ENCODE assay signal across 8 cellular contexts in genomic region chr6:149318581-149319286, GRCh38. TPM values are rescaled to one million over a fixed set of nuclear protein-coding genes. Genes with fewer than 3 reads are reported as not detected.
DNase-seq lines count a peak whose midpoint lies in the region; ATAC-seq, FAIRE-seq and TF ChIP-seq lines count a peak whose summit lies in the region.

No MANE protein-coding gene starts in this region.

- H3K9ac ChIP-seq in H1 (replicated peaks in 1 of 4; ENCODE audit: extremely low read depth in 1 of 4, low read depth in 3 of 4, low read length in 3 of 4) = peak overlapping the region; percentile 4 to 85 (median 72); a peak in 5 of 7 replicates

- no peak for TF ChIP-seq RAD21 in H1 (IDR thresholded peaks at IDR 0.05 in 1 of 2, conservative IDR thresholded peaks at IDR 0.05 in 1 of 2; ENCODE audit: low read depth in 2 of 2, low read length in 2 of 2)

- peaks cover 3 to 7% of the 10 kb centered on the region in 2 experiments for H4K20me1 ChIP-seq in H1 (replicated peaks in 1 of 2; ENCODE audit: control insufficient read depth in 1 of 2, insufficient read depth in 2 of 2, low read length in 2 of 2)

- no peak overlapping the region for H2BK120ac ChIP-seq in H1 (replicated peaks; ENCODE audit: low read depth, low read length)

- H3K4me1 Mint-ChIP-seq in activated naive CD4-positive, alpha-beta T cell treated with anti-CD3 and anti-CD28 coated beads for 36 hours (ENCODE audit: low read depth) = peaks cover 48% of the 10 kb centered on the region
- peaks cover 40 to 41% of the 10 kb centered on the region in 2 donors for H3K4me1 Mint-ChIP-seq in natural killer cell

- H3K27me3 ChIP-seq in SJCRH30 (no peaks in the 10 kb centered on the region), H1 (replicated peaks in 1 of 4; ENCODE audit: control insufficient read depth in 3 of 4, extremely low read depth in 1 of 4, insufficient read depth in 3 of 4, low read length in 3 of 4) (no peaks in the 10 kb centered on the region)

- H4K91ac ChIP-seq in H1 (replicated peaks; ENCODE audit: insufficient read length, low read length) = no peak overlapping the region

- TF ChIP-seq EP300 in H1 (IDR thresholded peaks at IDR 0.05; ENCODE audit: borderline replicate concordance in 1 of 2, low read depth in 2 of 2, low read length in 2 of 2) = no peak

- intact Hi-C loops in activated naive CD4-positive, alpha-beta T cell treated with anti-CD3 and anti-CD28 coated beads for 36 hours (cut with micrococcal nuclease) = loop anchor here (1.0 to 2.0 kb wide), 14 partner anchors 18 to 286 kb away; partner anchors contain the start of gene ZC3H12D
- intact Hi-C loops in natural killer cell (cut with micrococcal nuclease) = loop anchor here (2.0 to 10.0 kb wide), 4 partner anchors 16 to 754 kb away; partner anchors contain the start of gene UST

- FAIRE-seq in H1 (lab: Jason Lieb, UNC) = peak; percentile 32

- H3K36me3 Mint-ChIP-seq in activated naive CD4-positive, alpha-beta T cell treated with anti-CD3 and anti-CD28 coated beads for 36 hours (ENCODE audit: low read depth) = peaks cover 12% of the 10 kb centered on the region
- no peaks in the 10 kb centered on the region for H3K36me3 Mint-ChIP-seq in natural killer cell

- H3K23ac ChIP-seq in H1 (ENCODE audit: insufficient read length) = no peak overlapping the region

- H3K4me2 ChIP-seq in H1 (ENCODE audit: insufficient read depth in 1 of 2, low read depth in 2 of 2, low read length in 2 of 2) = peak overlapping the region; percentile 84 to 85

- DNase-seq in activated naive CD4-positive, alpha-beta T cell treated with anti-CD3 and anti-CD28 coated beads for 36 hours = no peak
- no peak for DNase-seq in activated naive CD4-positive, alpha-beta T cell treated with Interleukin-2 at 50 U/mL for 16 hours
- DNase-seq in SJCRH30 = peak; percentile 6 to 28
- no peak for DNase-seq in H1 (ENCODE audit: low read depth in 1 of 2, low spot score in 2 of 2)
- DNase-seq in natural killer cell = no peak
- no peak for DNase-seq in Ammon's horn (ENCODE audit: low spot score)
- DNase-seq in effector CD4-positive, alpha-beta T cell = no peak

- H2BK12ac ChIP-seq in H1 (ENCODE audit: low read depth, low read length) = no peak overlapping the region

- WGBS in H1 (ENCODE audit: extremely low coverage in 1 of 2, insufficient coverage in 1 of 2, insufficient read length in 1 of 2, insufficient replicate concordance in 2 of 2, low coverage in 1 of 2, low lambda C conversion rate in 2 of 2, missing lambda C conversion rate in 1 of 2), 2 experiments = 14% methylated on average over 14 of the region's 14 CpGs; no CpG with 5 or more reads in 1 of the 2 experiments

- POLR2A ChIA-PET in H1 (lab: Charles Lee; ENCODE audit: partially characterized antibody) = interaction anchor here (1.4 to 2.7 kb wide), 3 partner anchors 12 to 28 kb away, joined by 3 to 10 read pairs (median 8); no protein-coding TSS in a partner anchor

- no peaks in the 10 kb centered on the region for H3K9me3 Mint-ChIP-seq in activated naive CD4-positive, alpha-beta T cell treated with anti-CD3 and anti-CD28 coated beads for 36 hours
- H3K9me3 Mint-ChIP-seq in natural killer cell = no peaks in the 10 kb centered on the region

- H3K9me3 ChIP-seq in SJCRH30 (replicated peaks) = no peaks in the 10 kb centered on the region
- H3K9me3 ChIP-seq in H1 (ENCODE audit: insufficient read depth in 2 of 2, low read depth in 1 of 2, low read length in 1 of 2) = no peaks in the 10 kb centered on the region

- H3K18ac ChIP-seq in H1 (ENCODE audit: extremely low read depth, low read length) = no peak overlapping the region

- H4K8ac ChIP-seq in H1 (ENCODE audit: extremely low read depth, insufficient read depth, low read length) = no peak overlapping the region

- TF ChIP-seq CTCF in H1 (IDR thresholded peaks at IDR 0.05; ENCODE audit: control extremely low read depth in 1 of 3, insufficient read depth in 1 of 3, low read depth in 1 of 3, low read length in 3 of 3) (no peak), natural killer cell (IDR thresholded peaks at IDR 0.05) (no peak)

- no peak overlapping the region for H2BK5ac ChIP-seq in H1 (ENCODE audit: low read depth, low read length)

- CTCF ChIA-PET in activated naive CD4-positive, alpha-beta T cell treated with anti-CD3 and anti-CD28 coated beads for 36 hours (lab: Charles Lee) = interaction anchor here (1.1 to 1.6 kb wide), 3 partner anchors 15 to 288 kb away, joined by 3 to 4 read pairs (median 3); no protein-coding TSS in a partner anchor
- CTCF ChIA-PET in H1 (lab: Charles Lee; ENCODE audit: partially characterized antibody) = no interaction called here

- H2BK15ac ChIP-seq in H1 (ENCODE audit: low read length) = no peak overlapping the region

- no peak overlapping the region for H2BK20ac ChIP-seq in H1 (ENCODE audit: low read length)

- H3K4me1 ChIP-seq in SJCRH30 (peaks cover 3% of the 10 kb centered on the region; the same call in 1 of the 2 replicates), H1 (replicated peaks in 1 of 4; ENCODE audit: control insufficient read depth in 3 of 4, insufficient read depth in 4 of 4, low read length in 3 of 4) (peaks cover 0 to 2% (median 2%) of the 10 kb centered on the region in 4 experiments; a peak in 3 of 7 replicates)

- H4K5ac ChIP-seq in H1 (ENCODE audit: insufficient read length, low read depth, low read length) = peak overlapping the region; percentile 66

- H3K4me3 Mint-ChIP-seq in activated naive CD4-positive, alpha-beta T cell treated with anti-CD3 and anti-CD28 coated beads for 36 hours = peak overlapping the region; percentile 81
- peak overlapping the region; percentile 93 for H3K4me3 Mint-ChIP-seq in natural killer cell

- H2AFZ ChIP-seq in H1 (ENCODE audit: low read length) = no peak overlapping the region

- H2AK5ac ChIP-seq in H1 (ENCODE audit: low read depth, low read length) = no peak overlapping the region

- H3K4me3 ChIP-seq in SJCRH30 (peak overlapping the region; percentile 100), H1 (ENCODE audit: extremely low read depth in 1 of 4, insufficient read depth in 2 of 4, low read depth in 3 of 4, low read length in 4 of 4) (peak overlapping the region; percentile 42 to 93 (median 75))

- H3K56ac ChIP-seq in H1 (replicated peaks; ENCODE audit: insufficient read length, low read depth, low read length) = peak overlapping the region; percentile 42

- TF ChIP-seq POLR2A in H1 (IDR thresholded peaks at IDR 0.05; ENCODE audit: control extremely low read depth in 1 of 2, low read depth in 2 of 2, low read length in 2 of 2) = no peak

- no peaks in the 10 kb centered on the region for H3K79me1 ChIP-seq in H1 (ENCODE audit: low read depth, low read length)

- peaks cover 11 to 55% of the 10 kb centered on the region in 2 experiments for H3K79me2 ChIP-seq in H1 (ENCODE audit: control insufficient read depth in 1 of 2, insufficient read depth in 2 of 2, low read length in 2 of 2)

- no peaks in the 10 kb centered on the region for H3K36me3 ChIP-seq in SJCRH30
- H3K36me3 ChIP-seq in H1 (ENCODE audit: control insufficient read depth in 2 of 4, insufficient read depth in 4 of 4, low read length in 3 of 4) = no peaks in the 10 kb centered on the region

- H3K4ac ChIP-seq in H1 (replicated peaks; ENCODE audit: insufficient read length, low read depth, low read length) = no peak overlapping the region

- peak overlapping the region; percentile 94 for H3K27ac Mint-ChIP-seq in activated naive CD4-positive, alpha-beta T cell treated with anti-CD3 and anti-CD28 coated beads for 36 hours
- peak overlapping the region; percentile 83 to 92 for H3K27ac Mint-ChIP-seq in natural killer cell

- peak; percentile 12 for ATAC-seq in HG02759 (IDR thresholded peaks at IDR 0.05; ENCODE audit: unreplicated experiment)
- ATAC-seq in natural killer cell = peak in 1 of 3 donors; percentile 6

- no peaks in the 10 kb centered on the region for H3K27me3 Mint-ChIP-seq in activated naive CD4-positive, alpha-beta T cell treated with anti-CD3 and anti-CD28 coated beads for 36 hours (ENCODE audit: low read depth)
- H3K27me3 Mint-ChIP-seq in natural killer cell (ENCODE audit: low read depth in 2 of 2) = no peaks in the 10 kb centered on the region

- no peak overlapping the region for H3K14ac ChIP-seq in H1 (ENCODE audit: insufficient read length)

- no peak overlapping the region for H3K27ac ChIP-seq in SJCRH30
- no peak overlapping the region for H3K27ac ChIP-seq in H1 (ENCODE audit: low read depth, low read length)

- H3K23me2 ChIP-seq in H1 (ENCODE audit: low read depth, low read length) = peaks cover 3% of the 10 kb centered on the region; the same call in 1 of the 2 replicates

TF ChIP-seq in H1, 55 proteins besides CTCF, POLR2A, EP300 and RAD21:
- TF ChIP-seq SIN3A (conservative IDR thresholded peaks at IDR 0.05 in 1 of 2, IDR thresholded peaks at IDR 0.05 in 1 of 2; ENCODE audit: low read depth in 1 of 2, low read length in 2 of 2) (peak in 1 of 2 experiments; percentile 79; a peak in 2 of 4 replicates), SAP30 (IDR thresholded peaks at IDR 0.05; ENCODE audit: insufficient read depth, insufficient replicate concordance, low read length) (peak; percentile 56), BACH1 (IDR thresholded peaks at IDR 0.05; ENCODE audit: low read length) (no peak)

RNA-seq across cellular contexts. Expression of gene TAB2, which starts 1.2 kb away (rescaled TPM):
- total RNA-seq in activated naive CD4-positive, alpha-beta T cell treated with anti-CD3 and anti-CD28 coated beads for 36 hours = 10 to 100 TPM; 62.1 to 66.7 TPM
- 33.8 and 37.6 TPM in 2 replicates for total RNA-seq in SJCRH30 (2014; rRNA removed; shearing (Covaris generic))
- total RNA-seq in H1 (2021; fragmentation: NEBNext Ultra II Directional; extraction: Animal tissue kit (Norgen Biotek cat#: 25700)) = 57.4 and 63.0 TPM in 2 replicates
- polyA plus RNA-seq in H1 (2011; rRNA removed) = 26.2 and 40.4 TPM in 2 replicates
- polyA plus RNA-seq in H1 (2011; cell fraction: cytosol; rRNA removed) = 30.0 TPM
- polyA plus RNA-seq in H1 (2011; cell fraction: nucleus; rRNA removed) = 44.3 TPM
- polyA plus RNA-seq in H1 (2012, experiment 1 of 2) = 24.6 to 44.7 TPM (median 30.9 TPM) in 4 replicates
- 3.0 TPM for polyA plus RNA-seq in H1 (2012, experiment 2 of 2)
- polyA plus RNA-seq in H1 (2013, experiment 1 of 2) = 59.2 TPM
- 55.5 TPM for polyA plus RNA-seq in H1 (2013, experiment 2 of 2)
- polyA minus RNA-seq in H1 (2011; rRNA and poly(A)+ RNA removed) = 77.7 and 90.1 TPM in 2 replicates
- polyA minus RNA-seq in H1 (2011; cell fraction: cytosol; rRNA and poly(A)+ RNA removed) = 39.0 TPM
- polyA minus RNA-seq in H1 (2011; cell fraction: nucleus; rRNA and poly(A)+ RNA removed) = 109 TPM
- total RNA-seq in natural killer cell = 10 to 100 TPM; 65.7 to 74.9 (median 68.9) TPM

Comparison
In these comparisons a context has a peak if more than half of its experiments do, and no peak if none do; other contexts are left out.
1. DNase-seq: peak in SJCRH30 (2 of 2); none in activated naive CD4-positive, alpha-beta T cell treated with anti-CD3 and anti-CD28 coated beads for 36 hours (single experiment), activated naive CD4-positive, alpha-beta T cell treated with Interleukin-2 at 50 U/mL for 16 hours (single experiment), H1 (0 of 2), natural killer cell (single experiment), Ammon's horn (single experiment) and effector CD4-positive, alpha-beta T cell (single experiment).